In the genomic region with DNA sequence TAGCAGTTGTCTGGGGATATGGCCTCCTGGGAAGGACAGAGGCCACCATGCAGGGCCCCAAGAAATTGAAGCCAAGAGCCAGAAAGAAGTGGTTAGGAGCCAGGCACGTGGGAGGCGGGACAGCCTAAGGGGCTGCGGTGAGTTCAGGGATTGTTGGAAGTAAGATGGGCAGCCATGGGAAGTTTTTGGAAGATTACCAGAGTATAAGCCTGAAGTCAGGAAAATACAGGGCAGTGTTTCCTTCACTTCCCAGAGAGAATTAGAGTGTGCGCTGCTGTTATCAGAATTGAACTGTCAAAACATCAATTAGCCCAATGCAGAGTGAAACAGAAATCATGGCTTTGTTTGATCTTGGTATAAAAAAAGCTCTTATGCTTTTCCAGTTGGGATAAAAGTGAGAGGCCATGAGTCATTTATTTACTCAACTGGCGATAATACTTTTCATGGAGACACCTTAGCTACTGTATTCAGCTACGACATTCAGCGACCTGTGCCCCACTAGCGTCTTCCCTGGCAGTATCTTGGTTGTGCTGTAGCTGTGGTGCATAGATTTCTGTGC, we compare ENCODE assay signal across 13 cellular contexts.
A peak's percentile ranks its signal among the peaks of the same experiment; 100 is the strongest.
DNase-seq lines count a peak whose midpoint lies in the region; ATAC-seq and TF ChIP-seq lines count a peak whose summit lies in the region.
"Had no signal": no experiment of that assay in that cellular context is flagged by ENCODE, and none has a peak within 500 bp of the region (broad histone marks: within the 10 kb centered on the region; RNA-seq: fewer than 3 reads in every experiment).

No MANE protein-coding gene starts in this region.

- no peak for TF ChIP-seq EP300 in sigmoid colon (IDR thresholded peaks at IDR 0.05)

- WGBS in H9 (ENCODE audit: extremely low coverage, insufficient read length, low lambda C conversion rate) = no CpG with 5 or more reads among the region's 8 CpGs
- no CpG with 5 or more reads among the region's 8 CpGs for WGBS in iPS DF 6.9 (ENCODE audit: insufficient coverage, insufficient read length)
- WGBS in sigmoid colon, 2 donors = 18 to 62% methylated on average over 8 of the region's 8 CpGs

- H3K23ac ChIP-seq in H9 (ENCODE audit: insufficient read length, low read depth, low read length) = no peak overlapping the region

- peak overlapping the region in 1 of 2 experiments; percentile 33; a peak in 2 of 5 replicates for H3K4me3 Mint-ChIP-seq in H9
- H3K4me3 Mint-ChIP-seq in stimulated activated naive B cell treated with anti-CD40 and anti-IgM and Interleukin-4, amounts not matched to agents 10 μg/mL and 1 μg/mL and 100 μg/mL, for 72 hours = no peak overlapping the region
- no peak overlapping the region for H3K4me3 Mint-ChIP-seq in activated CD8-positive, alpha-beta memory T cell treated with anti-CD3 and anti-CD28 coated beads, Interleukin-2, amount 10 ng/mL, durations not matched to agents 7 days and 5 days
- H3K4me3 Mint-ChIP-seq: stimulated activated effector memory CD8-positive, alpha-beta T cell treated with anti-CD3 and anti-CD28 coated beads, Interleukin-12 subunit alpha, Interleukin-12 subunit beta, amount 100 ng/mL, for 72 hours; T-cell had no signal

- H3K79me1 ChIP-seq in H9 (ENCODE audit: insufficient read depth, low read depth, low read length, poor library complexity, severe bottlenecking) = no peaks in the 10 kb centered on the region

- H3K18ac ChIP-seq in H9 (ENCODE audit: insufficient read length, low read depth, low read length) = peak overlapping the region; percentile 27

- H2AK5ac ChIP-seq in H9 (ENCODE audit: insufficient read length, low read length) = no peak overlapping the region

- no peaks in the 10 kb centered on the region for H3K23me2 ChIP-seq in H9 (ENCODE audit: insufficient read length, low read depth, low read length, poor library complexity, severe bottlenecking)

- no peak overlapping the region for H3K14ac ChIP-seq in H9 (ENCODE audit: insufficient read depth, low read length)

- H3K79me2 ChIP-seq in H9 (ENCODE audit: insufficient read depth, low read length) = no peaks in the 10 kb centered on the region

- H3K4me3 ChIP-seq in iPS DF 6.9 (ENCODE audit: low read length) = no peak overlapping the region
- H3K4me3 ChIP-seq in sigmoid colon = peak overlapping the region in 2 of 4 donors; percentile 6 to 27

- no peak overlapping the region for H3K56ac ChIP-seq in H9 (ENCODE audit: insufficient read length, low read depth, low read length)

- no peak overlapping the region for H2BK120ac ChIP-seq in H9 (ENCODE audit: low read depth, low read length, poor library complexity, severe bottlenecking)

- no peak overlapping the region for H4K5ac ChIP-seq in H9 (ENCODE audit: insufficient read length, low read depth, low read length)

- H2BK12ac ChIP-seq in H9 (ENCODE audit: insufficient read length, low read depth, low read length) = peak overlapping the region; percentile 63

- no peak for TF ChIP-seq CTCF in H9 (conservative IDR thresholded peaks at IDR 0.05)
- TF ChIP-seq CTCF in VCaP (conservative IDR thresholded peaks at IDR 0.05) = no peak
- TF ChIP-seq CTCF in sigmoid colon (IDR thresholded peaks at IDR 0.05) = no peak

- H3K27me3 ChIP-seq in H9 (ENCODE audit: insufficient read depth, low read length) = no peaks in the 10 kb centered on the region
- H3K27me3 ChIP-seq in iPS DF 6.9 (ENCODE audit: control insufficient read depth, insufficient read depth, low read length) = no peaks in the 10 kb centered on the region
- H3K27me3 ChIP-seq in sigmoid colon = no peaks in the 10 kb centered on the region

- H2BK5ac ChIP-seq in H9 (ENCODE audit: insufficient read length, low read length) = no peak overlapping the region

- CTCF ChIA-PET in activated CD8-positive, alpha-beta memory T cell treated with anti-CD3 and anti-CD28 coated beads, Interleukin-2, amount 10 ng/mL, durations not matched to agents 7 days and 5 days (lab: Charles Lee) = no interaction called here

- peak overlapping the region; percentile 64 to 98 (median 98) for H3K27ac Mint-ChIP-seq in H9
- no peak overlapping the region for H3K27ac Mint-ChIP-seq in stimulated activated naive B cell treated with anti-CD40 and anti-IgM and Interleukin-4, amounts not matched to agents 10 μg/mL and 1 μg/mL and 100 μg/mL, for 72 hours
- no peak overlapping the region for H3K27ac Mint-ChIP-seq in activated CD8-positive, alpha-beta memory T cell treated with anti-CD3 and anti-CD28 coated beads, Interleukin-2, amount 10 ng/mL, durations not matched to agents 7 days and 5 days
- H3K27ac Mint-ChIP-seq: T-cell had no signal

- no peak overlapping the region for H3K4me2 ChIP-seq in H9 (ENCODE audit: insufficient read depth, insufficient read length, low read length)

- no peak overlapping the region for H3K4ac ChIP-seq in H9 (ENCODE audit: low read depth, low read length)

- H3K9me3 ChIP-seq in H9 (ENCODE audit: control insufficient read depth, low read depth, low read length) = no peaks in the 10 kb centered on the region
- H3K9me3 ChIP-seq in iPS DF 6.9 (ENCODE audit: control insufficient read depth, insufficient read depth, low read length) = no peaks in the 10 kb centered on the region
- no peaks in the 10 kb centered on the region for H3K9me3 ChIP-seq in sigmoid colon

- peaks cover 70 to 71% of the 10 kb centered on the region in 2 experiments for H3K4me1 Mint-ChIP-seq in H9
- H3K4me1 Mint-ChIP-seq in stimulated activated naive B cell treated with anti-CD40 and anti-IgM and Interleukin-4, amounts not matched to agents 10 μg/mL and 1 μg/mL and 100 μg/mL, for 72 hours = peaks cover 0 to 5% of the 10 kb centered on the region in 2 donors
- H3K4me1 Mint-ChIP-seq in activated CD8-positive, alpha-beta memory T cell treated with anti-CD3 and anti-CD28 coated beads, Interleukin-2, amount 10 ng/mL, durations not matched to agents 7 days and 5 days = no peaks in the 10 kb centered on the region

- intact Hi-C loops in sigmoid colon (cut with DNase I) = loop anchor here (5.0 kb wide), 2 partner anchors 47 to 67 kb away; partner anchors contain the start of gene PHACTR2

- no peaks in the 10 kb centered on the region for H4K20me1 ChIP-seq in H9 (ENCODE audit: control insufficient read depth, insufficient read depth, insufficient read length)

- H3K4me1 ChIP-seq in H9 (ENCODE audit: insufficient read depth, low read length) (peaks cover 33% of the 10 kb centered on the region), iPS DF 6.9 (ENCODE audit: control insufficient read depth, insufficient read depth, low read length) (peaks cover 17% of the 10 kb centered on the region; the same call in 1 of the 2 replicates), sigmoid colon (peaks cover 0 to 41% (median 38%) of the 10 kb centered on the region in 4 donors)

- peaks cover 0 to 16% (median 4%) of the 10 kb centered on the region in 3 experiments; a peak in 4 of 7 replicates for H3K36me3 Mint-ChIP-seq in H9 (ENCODE audit: insufficient read depth in 1 of 3, low read depth in 3 of 3)
- no peaks in the 10 kb centered on the region for H3K36me3 Mint-ChIP-seq in stimulated activated naive B cell treated with anti-CD40 and anti-IgM and Interleukin-4, amounts not matched to agents 10 μg/mL and 1 μg/mL and 100 μg/mL, for 72 hours
- H3K36me3 Mint-ChIP-seq in activated CD8-positive, alpha-beta memory T cell treated with anti-CD3 and anti-CD28 coated beads, Interleukin-2, amount 10 ng/mL, durations not matched to agents 7 days and 5 days = no peaks in the 10 kb centered on the region
- H3K36me3 Mint-ChIP-seq: stimulated activated effector memory CD8-positive, alpha-beta T cell treated with anti-CD3 and anti-CD28 coated beads, Interleukin-12 subunit alpha, Interleukin-12 subunit beta, amount 100 ng/mL, for 72 hours had no signal

- H2AFZ ChIP-seq in H9 (ENCODE audit: low read length) = no peak overlapping the region

- H4K91ac ChIP-seq in H9 (ENCODE audit: insufficient read length, low read depth, low read length) = no peak overlapping the region

- no peaks in the 10 kb centered on the region for H3K36me3 ChIP-seq in iPS DF 6.9 (ENCODE audit: control insufficient read depth, insufficient read depth, low read length)
- H3K36me3 ChIP-seq in sigmoid colon = no peaks in the 10 kb centered on the region

- H3K27ac ChIP-seq in H9 (ENCODE audit: insufficient read length, low read depth, low read length) = peak overlapping the region; percentile 99
- peak overlapping the region; percentile 84 for H3K27ac ChIP-seq in VCaP
- H3K27ac ChIP-seq in iPS DF 6.9 (ENCODE audit: low read length) = peak overlapping the region; percentile 79
- H3K27ac ChIP-seq in sigmoid colon = peak overlapping the region; percentile 60 to 74 (median 68)

- DNase-seq in H9 (no peak), iPS DF 6.9 (ENCODE audit: low read depth, low spot score) (no peak), sigmoid colon (no peak), GF-D8 (lab: John Stamatoyannopoulos, UW) (no peak), NCI-H2029 (lab: John Stamatoyannopoulos, UW) (no peak)
- no peak for DNase-seq in stimulated activated naive B cell treated with anti-CD40 and anti-IgM and Interleukin-4, amounts not matched to agents 10 μg/mL and 1 μg/mL and 100 μg/mL, for 72 hours
- DNase-seq in activated CD8-positive, alpha-beta memory T cell treated with anti-CD3 and anti-CD28 coated beads, Interleukin-2, amount 10 ng/mL, durations not matched to agents 7 days and 5 days = no peak
- DNase-seq: activated gamma-delta T cell treated with Interleukin-2 at 50 U/mL for 16 hours, NCI-H1694 treated with DMSO at 0.1 percent for 48 hours, posterior cingulate gyrus, T-cell had no signal

- no peak overlapping the region for H2BK20ac ChIP-seq in H9 (ENCODE audit: low read depth, low read length, poor library complexity, severe bottlenecking)

- H2BK15ac ChIP-seq in H9 (ENCODE audit: low read depth, low read length) = no peak overlapping the region

- ATAC-seq in stimulated activated naive B cell treated with anti-CD40 and anti-IgM and Interleukin-4, amounts not matched to agents 10 μg/mL and 1 μg/mL and 100 μg/mL, for 72 hours (replicated peaks) = no peak
- no peak for ATAC-seq in activated CD8-positive, alpha-beta memory T cell treated with anti-CD3 and anti-CD28 coated beads, Interleukin-2, amount 10 ng/mL, durations not matched to agents 7 days and 5 days
- ATAC-seq: stimulated activated effector memory CD8-positive, alpha-beta T cell treated with anti-CD3 and anti-CD28 coated beads, Interleukin-12 subunit alpha, Interleukin-12 subunit beta, amount 100 ng/mL, for 72 hours; T-cell had no signal

- no peak overlapping the region for H3K9ac ChIP-seq in H9 (ENCODE audit: extremely low read depth, insufficient read length, low read length)

- TF ChIP-seq POLR2A in sigmoid colon (IDR thresholded peaks at IDR 0.05) = no peak

- no peaks in the 10 kb centered on the region for H3K27me3 Mint-ChIP-seq in H9 (ENCODE audit: low read depth)
- no peaks in the 10 kb centered on the region for H3K27me3 Mint-ChIP-seq in stimulated activated naive B cell treated with anti-CD40 and anti-IgM and Interleukin-4, amounts not matched to agents 10 μg/mL and 1 μg/mL and 100 μg/mL, for 72 hours
- H3K27me3 Mint-ChIP-seq in activated CD8-positive, alpha-beta memory T cell treated with anti-CD3 and anti-CD28 coated beads, Interleukin-2, amount 10 ng/mL, durations not matched to agents 7 days and 5 days = no peaks in the 10 kb centered on the region
- H3K27me3 Mint-ChIP-seq: T-cell had no signal

- H3T11ph ChIP-seq in H9 (ENCODE audit: low read length) = no peak overlapping the region

- H4K8ac ChIP-seq in H9 (replicated peaks; ENCODE audit: insufficient read length, low read depth, low read length) = no peak overlapping the region

- no peaks in the 10 kb centered on the region for H3K9me3 Mint-ChIP-seq in H9
- no peaks in the 10 kb centered on the region for H3K9me3 Mint-ChIP-seq in stimulated activated naive B cell treated with anti-CD40 and anti-IgM and Interleukin-4, amounts not matched to agents 10 μg/mL and 1 μg/mL and 100 μg/mL, for 72 hours
- no peaks in the 10 kb centered on the region for H3K9me3 Mint-ChIP-seq in activated CD8-positive, alpha-beta memory T cell treated with anti-CD3 and anti-CD28 coated beads, Interleukin-2, amount 10 ng/mL, durations not matched to agents 7 days and 5 days (ENCODE audit: low read depth)
- H3K9me3 Mint-ChIP-seq: stimulated activated effector memory CD8-positive, alpha-beta T cell treated with anti-CD3 and anti-CD28 coated beads, Interleukin-12 subunit alpha, Interleukin-12 subunit beta, amount 100 ng/mL, for 72 hours; T-cell had no signal

Comparison
In these comparisons a context has a peak if more than half of its experiments do, and no peak if none do; other contexts are left out.
1. H3K27ac Mint-ChIP-seq: peak in H9 (3 of 3); none in stimulated activated naive B cell treated with anti-CD40 and anti-IgM and Interleukin-4, amounts not matched to agents 10 μg/mL and 1 μg/mL and 100 μg/mL, for 72 hours (single experiment) and activated CD8-positive, alpha-beta memory T cell treated with anti-CD3 and anti-CD28 coated beads, Interleukin-2, amount 10 ng/mL, durations not matched to agents 7 days and 5 days (single experiment).
2. Peak in every context shown above with its lines, with median percentiles within 50 percentile points of each other: H3K27ac ChIP-seq.